ENCODE assay signal across 8 cellular contexts in genomic region chr20:33733654-33734576, GRCh38. TPM values are rescaled to one million over a fixed set of nuclear protein-coding genes. Genes with fewer than 3 reads are reported as not detected.
DNase-seq lines count a peak whose midpoint lies in the region; ATAC-seq and TF ChIP-seq lines count a peak whose summit lies in the region.

No MANE protein-coding gene starts in this region.

- DNase-seq in EH (ENCODE audit: low read depth) (peak; percentile 92), amniotic stem cell (lab: John Stamatoyannopoulos, UW) (peak; percentile 17), immature natural killer cell (no peak), NCI-H524 treated with DMSO at 0.1 percent for 48 hours (lab: John Stamatoyannopoulos, UW) (no peak)
- peak; percentile 21 for DNase-seq in stimulated activated naive B cell treated with anti-CD40 and anti-IgM and Interleukin-4, amounts not matched to agents 10 μg/mL and 1 μg/mL and 100 μg/mL, for 72 hours

- no peaks in the 10 kb centered on the region for H3K79me2 ChIP-seq in Loucy (ENCODE audit: insufficient read depth, low read length)

- H2AFZ ChIP-seq in Loucy (ENCODE audit: low read length) = no peak overlapping the region

- peak overlapping the region; percentile 16 for H3K9ac ChIP-seq in Loucy (ENCODE audit: low read depth, low read length, poor library complexity, severe bottlenecking)

- H3K4me1 Mint-ChIP-seq in immature natural killer cell = peaks cover 21 to 22% of the 10 kb centered on the region in 2 donors
- H3K4me1 Mint-ChIP-seq in stimulated activated naive B cell treated with anti-CD40 and anti-IgM and Interleukin-4, amounts not matched to agents 10 μg/mL and 1 μg/mL and 100 μg/mL, for 72 hours = peaks cover 19 to 32% of the 10 kb centered on the region in 2 donors

- peak overlapping the region; percentile 62 for H3K4me2 ChIP-seq in Loucy (ENCODE audit: low read depth, low read length, poor library complexity, severe bottlenecking)

- H4K20me1 ChIP-seq in Loucy (ENCODE audit: insufficient read depth, low read length, poor library complexity, severe bottlenecking) = no peaks in the 10 kb centered on the region

- TF ChIP-seq CTCF in Loucy (conservative IDR thresholded peaks at IDR 0.05; ENCODE audit: low read length) = no peak

- peak overlapping the region; percentile 6 to 55 (median 36) for H3K27ac Mint-ChIP-seq in immature natural killer cell
- peak overlapping the region; percentile 20 for H3K27ac Mint-ChIP-seq in stimulated activated naive B cell treated with anti-CD40 and anti-IgM and Interleukin-4, amounts not matched to agents 10 μg/mL and 1 μg/mL and 100 μg/mL, for 72 hours

- peaks cover 6 to 20% (median 6%) of the 10 kb centered on the region in 3 donors for H3K36me3 Mint-ChIP-seq in immature natural killer cell
- H3K36me3 Mint-ChIP-seq in stimulated activated naive B cell treated with anti-CD40 and anti-IgM and Interleukin-4, amounts not matched to agents 10 μg/mL and 1 μg/mL and 100 μg/mL, for 72 hours = peaks cover 14 to 26% of the 10 kb centered on the region in 2 donors

- H3K27me3 Mint-ChIP-seq in immature natural killer cell (ENCODE audit: low read depth in 3 of 3) = peaks cover 8 to 14% (median 10%) of the 10 kb centered on the region in 3 donors
- H3K27me3 Mint-ChIP-seq in stimulated activated naive B cell treated with anti-CD40 and anti-IgM and Interleukin-4, amounts not matched to agents 10 μg/mL and 1 μg/mL and 100 μg/mL, for 72 hours = no peaks in the 10 kb centered on the region

- H3K9me3 Mint-ChIP-seq in immature natural killer cell = peaks cover 0 to 11% (median 6%) of the 10 kb centered on the region in 6 donors
- peaks cover 8 to 13% of the 10 kb centered on the region in 2 donors for H3K9me3 Mint-ChIP-seq in stimulated activated naive B cell treated with anti-CD40 and anti-IgM and Interleukin-4, amounts not matched to agents 10 μg/mL and 1 μg/mL and 100 μg/mL, for 72 hours

- H3K27me3 ChIP-seq in Loucy (ENCODE audit: insufficient read depth, low read length, poor library complexity, severe bottlenecking) = no peaks in the 10 kb centered on the region

- H3K4me3 Mint-ChIP-seq in immature natural killer cell = peak overlapping the region; percentile 31 to 73 (median 57)
- H3K4me3 Mint-ChIP-seq in stimulated activated naive B cell treated with anti-CD40 and anti-IgM and Interleukin-4, amounts not matched to agents 10 μg/mL and 1 μg/mL and 100 μg/mL, for 72 hours = peak overlapping the region; percentile 86 to 90

- ATAC-seq in stimulated activated naive B cell treated with anti-CD40 and anti-IgM and Interleukin-4, amounts not matched to agents 10 μg/mL and 1 μg/mL and 100 μg/mL, for 72 hours (replicated peaks) = peak in 1 of 2 donors; percentile 7
- no peak for ATAC-seq in GM19397 (IDR thresholded peaks at IDR 0.05; ENCODE audit: unreplicated experiment)
- ATAC-seq in HG03571 (IDR thresholded peaks at IDR 0.05; ENCODE audit: unreplicated experiment) = no peak

- peaks cover 15% of the 10 kb centered on the region for H3K4me1 ChIP-seq in Loucy (ENCODE audit: insufficient read depth, low read length, poor library complexity, severe bottlenecking)

- H3F3A ChIP-seq in Loucy (ENCODE audit: low read depth) = no peaks in the 10 kb centered on the region

- H3K9me3 ChIP-seq in Loucy (ENCODE audit: insufficient read depth, low read depth, low read length) = peaks cover 15% of the 10 kb centered on the region

- no peaks in the 10 kb centered on the region for H3K36me3 ChIP-seq in Loucy (ENCODE audit: insufficient read depth, low read length)

- H3K4me3 ChIP-seq in Loucy (ENCODE audit: low read length, poor library complexity, severe bottlenecking) = peak overlapping the region; percentile 15

- no peaks in the 10 kb centered on the region for H3K9me2 ChIP-seq in Loucy (replicated peaks; ENCODE audit: low read depth, low read length)

RNA-seq across cellular contexts. Expression of gene ZNF341, which starts 2.1 kb away (rescaled TPM):
- polyA plus RNA-seq in immature natural killer cell = 1 to 10 TPM in 2 of 3 donors, under 1 TPM in 1; 0.79 to 3.8 (median 1.7) TPM

RNA-seq across cellular contexts. Expression of gene PXMP4, which starts 13.8 kb away (rescaled TPM):
- polyA plus RNA-seq in immature natural killer cell = 10 to 100 TPM in 2 of 3 donors, 1 to 10 TPM in 1; 6.8 to 16.6 (median 14.1) TPM

RNA-seq across cellular contexts. Expression of gene E2F1, which starts 47.7 kb away (rescaled TPM):
- polyA plus RNA-seq in immature natural killer cell = 1 to 10 TPM; 1.5 to 2.5 (median 1.8) TPM

RNA-seq across cellular contexts. Expression of gene NECAB3, which starts 59.7 kb away (rescaled TPM):
- 1 to 10 TPM; 2.5 to 3.8 (median 2.9) TPM for polyA plus RNA-seq in immature natural killer cell

Comparison
In these comparisons a context has a peak if more than half of its experiments do, and no peak if none do; other contexts are left out.
1. DNase-seq: peak in EH (single experiment), amniotic stem cell (single experiment) and stimulated activated naive B cell treated with anti-CD40 and anti-IgM and Interleukin-4, amounts not matched to agents 10 μg/mL and 1 μg/mL and 100 μg/mL, for 72 hours (single experiment); none in immature natural killer cell (0 of 3) and NCI-H524 treated with DMSO at 0.1 percent for 48 hours (single experiment).